8 cellular contexts compared by ENCODE assay signal in the genomic region with DNA sequence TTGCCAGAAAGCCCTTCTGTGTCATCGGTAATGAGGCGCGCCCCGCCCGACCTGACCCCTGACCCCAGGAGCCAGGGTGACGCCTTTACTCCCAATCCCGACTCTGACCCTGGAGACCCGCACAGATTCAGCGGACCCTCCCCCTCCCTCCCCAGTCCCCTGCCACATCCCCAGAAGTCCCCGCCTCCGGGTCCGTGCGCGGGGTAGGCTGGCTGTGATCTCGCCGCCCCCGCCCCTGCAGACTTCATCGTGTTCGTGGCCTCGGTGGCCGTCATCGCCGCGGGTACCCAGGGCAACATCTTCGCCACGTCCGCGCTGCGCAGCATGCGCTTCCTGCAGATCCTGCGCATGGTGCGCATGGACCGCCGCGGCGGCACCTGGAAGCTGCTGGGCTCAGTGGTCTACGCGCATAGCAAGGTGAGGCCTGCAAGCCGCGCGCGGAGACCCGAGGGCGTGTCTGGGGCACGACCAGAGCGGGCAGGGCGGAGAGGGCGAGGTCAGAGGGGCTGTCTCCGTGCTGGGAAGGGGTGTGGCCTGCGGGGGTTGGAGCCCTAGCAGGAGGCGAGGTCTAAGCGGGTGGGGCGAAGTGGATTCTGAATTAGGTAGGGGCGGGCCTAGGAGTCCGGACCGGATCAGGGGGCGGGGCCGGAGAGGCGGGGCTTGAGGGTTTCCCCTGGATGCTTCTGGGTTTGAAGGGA. TPM values are rescaled to one million over a fixed set of nuclear protein-coding genes. Genes with fewer than 3 reads are reported as not detected.
DNase-seq lines count a peak whose midpoint lies in the region; ATAC-seq and TF ChIP-seq lines count a peak whose summit lies in the region.

No MANE protein-coding gene starts in this region.

- ATAC-seq in GM18867 (IDR thresholded peaks at IDR 0.05; ENCODE audit: unreplicated experiment) = peak; percentile 88
- peak; percentile 66 for ATAC-seq in HG03095 (IDR thresholded peaks at IDR 0.05; ENCODE audit: unreplicated experiment)
- no peak for ATAC-seq in HG03469 (IDR thresholded peaks at IDR 0.05; ENCODE audit: unreplicated experiment)

- peaks cover 10% of the 10 kb centered on the region for H3K4me1 ChIP-seq in mononuclear cell (ENCODE audit: insufficient read depth, low read length)

- peak overlapping the region in 1 of 2 donors; percentile 77 for H3K27ac ChIP-seq in coronary artery

- in situ Hi-C loops in KBM-7 (cut with MboI; ENCODE audit: low pct_unique_long_range_greater_than_20kb, low sequenced_read_pairs) = no loop called here

- H3K4me3 ChIP-seq in coronary artery = peak overlapping the region; percentile 67
- peak overlapping the region; percentile 35 for H3K4me3 ChIP-seq in mononuclear cell (ENCODE audit: low read length)

- peak; percentile 77 for DNase-seq in activated CD4-positive, alpha-beta T cell treated with anti-CD3 and anti-CD28 coated beads for 1 hour
- DNase-seq in coronary artery (ENCODE audit: low spot score) (no peak), KBM-7 (no peak)
- DNase-seq in stimulated activated CD8-positive, alpha-beta memory T cell treated with anti-CD3 and anti-CD28 coated beads, Interleukin-7, amount 100 ng/mL, for 24 hours (ENCODE audit: low read depth) = peak; percentile 73

- peaks cover 3% of the 10 kb centered on the region for H3K27me3 ChIP-seq in mononuclear cell (ENCODE audit: insufficient read depth, low read length)

- TF ChIP-seq CTCF in coronary artery (IDR thresholded peaks at IDR 0.05) = no peak

- no peaks in the 10 kb centered on the region for H3K9me3 ChIP-seq in mononuclear cell (ENCODE audit: low read depth, low read length)

RNA-seq across cellular contexts. Expression of a gene that starts 34.8 kb away (rescaled TPM):
- under 0.01 TPM for total RNA-seq in mononuclear cell

RNA-seq across cellular contexts. Expression of a gene that starts 43.8 kb away (rescaled TPM):
- 14.4 TPM for total RNA-seq in mononuclear cell

Comparison
In these comparisons a context has a peak if more than half of its experiments do, and no peak if none do; other contexts are left out.
1. DNase-seq: peak in activated CD4-positive, alpha-beta T cell treated with anti-CD3 and anti-CD28 coated beads for 1 hour (single experiment) and stimulated activated CD8-positive, alpha-beta memory T cell treated with anti-CD3 and anti-CD28 coated beads, Interleukin-7, amount 100 ng/mL, for 24 hours (single experiment); none in coronary artery (single experiment) and KBM-7 (single experiment).